Comparison of ENCODE assay signal across 1 cellular context in the genomic region with DNA sequence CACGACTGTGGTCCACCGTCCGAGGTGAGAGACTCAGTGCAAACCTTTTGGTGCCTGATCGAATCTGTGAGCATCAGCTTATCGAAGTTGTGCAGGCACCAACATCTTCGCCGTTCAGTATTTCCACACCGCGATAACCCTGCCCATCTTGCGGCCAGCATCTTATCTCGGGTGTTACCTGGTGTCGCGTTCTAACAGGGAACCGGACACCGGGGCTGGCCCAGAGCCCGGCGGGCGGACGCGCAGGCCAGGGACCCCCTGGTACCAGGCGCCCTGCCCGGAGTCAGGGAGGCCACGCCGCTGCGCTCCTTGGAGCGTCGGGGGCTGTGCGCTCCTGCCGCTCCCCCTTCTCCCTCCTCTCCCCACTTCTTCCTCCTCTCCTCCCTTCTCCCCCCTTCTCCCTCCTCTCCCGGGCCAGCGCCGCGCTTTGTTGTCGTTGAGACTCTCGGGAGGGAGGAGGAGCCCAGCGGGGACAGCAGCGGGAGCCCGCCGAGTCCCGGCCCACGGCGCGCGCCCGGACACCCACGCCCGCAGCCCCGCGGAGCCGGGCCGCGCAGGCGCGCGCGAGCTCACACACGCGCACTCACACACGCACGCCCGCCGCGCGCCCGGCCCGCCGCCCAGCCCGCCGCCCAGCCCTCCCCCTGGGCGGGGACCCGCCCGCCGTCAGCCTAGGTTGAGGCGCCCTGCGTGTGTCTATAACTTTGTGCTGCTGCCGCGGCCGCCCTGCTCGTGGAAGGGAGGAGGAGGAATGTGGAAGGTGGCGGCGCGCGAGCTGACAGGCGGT.
TF ChIP-seq lines count a peak whose summit lies in the region.

No MANE protein-coding gene starts in this region.

TF ChIP-seq in K562, 482 proteins besides CTCF, POLR2A, EP300 and RAD21 (continued from another document and continues in another):
- TF ChIP-seq, protein P1, sequence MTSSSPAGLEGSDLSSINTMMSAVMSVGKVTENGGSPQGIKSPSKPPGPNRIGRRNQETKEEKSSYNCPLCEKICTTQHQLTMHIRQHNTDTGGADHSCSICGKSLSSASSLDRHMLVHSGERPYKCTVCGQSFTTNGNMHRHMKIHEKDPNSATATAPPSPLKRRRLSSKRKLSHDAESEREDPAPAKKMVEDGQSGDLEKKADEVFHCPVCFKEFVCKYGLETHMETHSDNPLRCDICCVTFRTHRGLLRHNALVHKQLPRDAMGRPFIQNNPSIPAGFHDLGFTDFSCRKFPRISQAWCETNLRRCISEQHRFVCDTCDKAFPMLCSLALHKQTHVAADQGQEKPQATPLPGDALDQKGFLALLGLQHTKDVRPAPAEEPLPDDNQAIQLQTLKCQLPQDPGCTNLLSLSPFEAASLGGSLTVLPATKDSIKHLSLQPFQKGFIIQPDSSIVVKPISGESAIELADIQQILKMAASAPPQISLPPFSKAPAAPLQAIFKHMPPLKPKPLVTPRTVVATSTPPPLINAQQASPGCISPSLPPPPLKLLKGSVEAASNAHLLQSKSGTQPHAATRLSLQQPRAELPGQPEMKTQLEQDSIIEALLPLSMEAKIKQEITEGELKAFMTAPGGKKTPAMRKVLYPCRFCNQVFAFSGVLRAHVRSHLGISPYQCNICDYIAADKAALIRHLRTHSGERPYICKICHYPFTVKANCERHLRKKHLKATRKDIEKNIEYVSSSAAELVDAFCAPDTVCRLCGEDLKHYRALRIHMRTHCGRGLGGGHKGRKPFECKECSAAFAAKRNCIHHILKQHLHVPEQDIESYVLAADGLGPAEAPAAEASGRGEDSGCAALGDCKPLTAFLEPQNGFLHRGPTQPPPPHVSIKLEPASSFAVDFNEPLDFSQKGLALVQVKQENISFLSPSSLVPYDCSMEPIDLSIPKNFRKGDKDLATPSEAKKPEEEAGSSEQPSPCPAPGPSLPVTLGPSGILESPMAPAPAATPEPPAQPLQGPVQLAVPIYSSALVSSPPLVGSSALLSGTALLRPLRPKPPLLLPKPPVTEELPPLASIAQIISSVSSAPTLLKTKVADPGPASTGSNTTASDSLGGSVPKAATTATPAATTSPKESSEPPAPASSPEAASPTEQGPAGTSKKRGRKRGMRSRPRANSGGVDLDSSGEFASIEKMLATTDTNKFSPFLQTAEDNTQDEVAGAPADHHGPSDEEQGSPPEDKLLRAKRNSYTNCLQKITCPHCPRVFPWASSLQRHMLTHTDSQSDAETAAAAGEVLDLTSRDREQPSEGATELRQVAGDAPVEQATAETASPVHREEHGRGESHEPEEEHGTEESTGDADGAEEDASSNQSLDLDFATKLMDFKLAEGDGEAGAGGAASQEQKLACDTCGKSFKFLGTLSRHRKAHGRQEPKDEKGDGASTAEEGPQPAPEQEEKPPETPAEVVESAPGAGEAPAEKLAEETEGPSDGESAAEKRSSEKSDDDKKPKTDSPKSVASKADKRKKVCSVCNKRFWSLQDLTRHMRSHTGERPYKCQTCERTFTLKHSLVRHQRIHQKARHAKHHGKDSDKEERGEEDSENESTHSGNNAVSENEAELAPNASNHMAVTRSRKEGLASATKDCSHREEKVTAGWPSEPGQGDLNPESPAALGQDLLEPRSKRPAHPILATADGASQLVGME (CRISPR knock-in tag; IDR thresholded peaks at IDR 0.05) = peak; percentile 89; the same call in 1 of the 2 replicates
- no peak for TF ChIP-seq GTF2A2 (tag; IDR thresholded peaks at IDR 0.05)
- peak; percentile 86 to 88 for TF ChIP-seq KDM1A (IDR thresholded peaks at IDR 0.05)
- no peak; the same call in 1 of the 2 replicates for TF ChIP-seq TCF7 (IDR thresholded peaks at IDR 0.05; ENCODE audit: borderline replicate concordance)
- TF ChIP-seq JUND (IDR thresholded peaks at IDR 0.05; ENCODE audit: borderline replicate concordance, low read depth, low read length) = peak; percentile 68; the same call in 1 of the 2 replicates
- TF ChIP-seq JUND (tag; IDR thresholded peaks at IDR 0.05; ENCODE audit: borderline replicate concordance, low read depth, low read length) = peak; percentile 23; the same call in 1 of the 3 replicates
- peak in 1 of 2 experiments; percentile 88; a peak in 2 of 4 replicates for TF ChIP-seq HDAC1 (IDR thresholded peaks at IDR 0.05)
- TF ChIP-seq DPF2 (IDR thresholded peaks at IDR 0.05) = peak; percentile 94
- no peak for TF ChIP-seq HSF4 (CRISPR knock-in tag; IDR thresholded peaks at IDR 0.05; ENCODE audit: borderline replicate concordance)
- TF ChIP-seq CXXC5 (CRISPR knock-in tag; IDR thresholded peaks at IDR 0.05) = peak; percentile 98
- TF ChIP-seq CEBPG (CRISPR knock-in tag; IDR thresholded peaks at IDR 0.05) = 0 out of 2 replicates have a peak, but pooled peaks have one; percentile 28
- TF ChIP-seq CEBPG (tag; conservative IDR thresholded peaks at IDR 0.05 in 1 of 2, IDR thresholded peaks at IDR 0.05 in 1 of 2) = no peak
- TF ChIP-seq, protein P2, sequence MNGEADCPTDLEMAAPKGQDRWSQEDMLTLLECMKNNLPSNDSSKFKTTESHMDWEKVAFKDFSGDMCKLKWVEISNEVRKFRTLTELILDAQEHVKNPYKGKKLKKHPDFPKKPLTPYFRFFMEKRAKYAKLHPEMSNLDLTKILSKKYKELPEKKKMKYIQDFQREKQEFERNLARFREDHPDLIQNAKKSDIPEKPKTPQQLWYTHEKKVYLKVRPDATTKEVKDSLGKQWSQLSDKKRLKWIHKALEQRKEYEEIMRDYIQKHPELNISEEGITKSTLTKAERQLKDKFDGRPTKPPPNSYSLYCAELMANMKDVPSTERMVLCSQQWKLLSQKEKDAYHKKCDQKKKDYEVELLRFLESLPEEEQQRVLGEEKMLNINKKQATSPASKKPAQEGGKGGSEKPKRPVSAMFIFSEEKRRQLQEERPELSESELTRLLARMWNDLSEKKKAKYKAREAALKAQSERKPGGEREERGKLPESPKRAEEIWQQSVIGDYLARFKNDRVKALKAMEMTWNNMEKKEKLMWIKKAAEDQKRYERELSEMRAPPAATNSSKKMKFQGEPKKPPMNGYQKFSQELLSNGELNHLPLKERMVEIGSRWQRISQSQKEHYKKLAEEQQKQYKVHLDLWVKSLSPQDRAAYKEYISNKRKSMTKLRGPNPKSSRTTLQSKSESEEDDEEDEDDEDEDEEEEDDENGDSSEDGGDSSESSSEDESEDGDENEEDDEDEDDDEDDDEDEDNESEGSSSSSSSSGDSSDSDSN (IDR thresholded peaks at IDR 0.05; ENCODE audit: borderline replicate concordance in 1 of 2, low read depth in 2 of 2, low read length in 2 of 2) = peak in 1 of 2 experiments; percentile 46; a peak in 1 of 4 replicates
- no peak for TF ChIP-seq EWSR1 (IDR thresholded peaks at IDR 0.05; ENCODE audit: borderline replicate concordance, low read depth, partially characterized antibody)
- peak; percentile 36 for TF ChIP-seq TBP (optimal IDR thresholded peaks at IDR 0.05; ENCODE audit: low read depth, low read length)
- TF ChIP-seq, protein P3, sequence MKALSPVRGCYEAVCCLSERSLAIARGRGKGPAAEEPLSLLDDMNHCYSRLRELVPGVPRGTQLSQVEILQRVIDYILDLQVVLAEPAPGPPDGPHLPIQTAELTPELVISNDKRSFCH (CRISPR knock-in tag; IDR thresholded peaks at IDR 0.05) = no peak
- TF ChIP-seq, protein P3 (tag; IDR thresholded peaks at IDR 0.05) = peak; percentile 93
- TF ChIP-seq HDAC3 (IDR thresholded peaks at IDR 0.05; ENCODE audit: borderline replicate concordance, partially characterized antibody) = peak; percentile 67
- no peak for TF ChIP-seq HMG20B (CRISPR knock-in tag; IDR thresholded peaks at IDR 0.05)
- TF ChIP-seq GABPB1 (CRISPR knock-in tag; IDR thresholded peaks at IDR 0.05) = no peak; the same call in 1 of the 2 replicates
- peak; percentile 86 for TF ChIP-seq PHB2 (IDR thresholded peaks at IDR 0.05; ENCODE audit: low read depth)
- TF ChIP-seq KDM2B (CRISPR knock-in tag; IDR thresholded peaks at IDR 0.05) = peak; percentile 60
- TF ChIP-seq, protein P4, sequence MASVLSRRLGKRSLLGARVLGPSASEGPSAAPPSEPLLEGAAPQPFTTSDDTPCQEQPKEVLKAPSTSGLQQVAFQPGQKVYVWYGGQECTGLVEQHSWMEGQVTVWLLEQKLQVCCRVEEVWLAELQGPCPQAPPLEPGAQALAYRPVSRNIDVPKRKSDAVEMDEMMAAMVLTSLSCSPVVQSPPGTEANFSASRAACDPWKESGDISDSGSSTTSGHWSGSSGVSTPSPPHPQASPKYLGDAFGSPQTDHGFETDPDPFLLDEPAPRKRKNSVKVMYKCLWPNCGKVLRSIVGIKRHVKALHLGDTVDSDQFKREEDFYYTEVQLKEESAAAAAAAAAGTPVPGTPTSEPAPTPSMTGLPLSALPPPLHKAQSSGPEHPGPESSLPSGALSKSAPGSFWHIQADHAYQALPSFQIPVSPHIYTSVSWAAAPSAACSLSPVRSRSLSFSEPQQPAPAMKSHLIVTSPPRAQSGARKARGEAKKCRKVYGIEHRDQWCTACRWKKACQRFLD (CRISPR knock-in tag; IDR thresholded peaks at IDR 0.05) = peak; percentile 84; the same call in 1 of the 2 replicates
- TF ChIP-seq MXI1 (IDR thresholded peaks at IDR 0.05; ENCODE audit: low read depth, low read length) = 0 out of 2 replicates have a peak, but pooled peaks have one; percentile 20
- TF ChIP-seq, protein P5, sequence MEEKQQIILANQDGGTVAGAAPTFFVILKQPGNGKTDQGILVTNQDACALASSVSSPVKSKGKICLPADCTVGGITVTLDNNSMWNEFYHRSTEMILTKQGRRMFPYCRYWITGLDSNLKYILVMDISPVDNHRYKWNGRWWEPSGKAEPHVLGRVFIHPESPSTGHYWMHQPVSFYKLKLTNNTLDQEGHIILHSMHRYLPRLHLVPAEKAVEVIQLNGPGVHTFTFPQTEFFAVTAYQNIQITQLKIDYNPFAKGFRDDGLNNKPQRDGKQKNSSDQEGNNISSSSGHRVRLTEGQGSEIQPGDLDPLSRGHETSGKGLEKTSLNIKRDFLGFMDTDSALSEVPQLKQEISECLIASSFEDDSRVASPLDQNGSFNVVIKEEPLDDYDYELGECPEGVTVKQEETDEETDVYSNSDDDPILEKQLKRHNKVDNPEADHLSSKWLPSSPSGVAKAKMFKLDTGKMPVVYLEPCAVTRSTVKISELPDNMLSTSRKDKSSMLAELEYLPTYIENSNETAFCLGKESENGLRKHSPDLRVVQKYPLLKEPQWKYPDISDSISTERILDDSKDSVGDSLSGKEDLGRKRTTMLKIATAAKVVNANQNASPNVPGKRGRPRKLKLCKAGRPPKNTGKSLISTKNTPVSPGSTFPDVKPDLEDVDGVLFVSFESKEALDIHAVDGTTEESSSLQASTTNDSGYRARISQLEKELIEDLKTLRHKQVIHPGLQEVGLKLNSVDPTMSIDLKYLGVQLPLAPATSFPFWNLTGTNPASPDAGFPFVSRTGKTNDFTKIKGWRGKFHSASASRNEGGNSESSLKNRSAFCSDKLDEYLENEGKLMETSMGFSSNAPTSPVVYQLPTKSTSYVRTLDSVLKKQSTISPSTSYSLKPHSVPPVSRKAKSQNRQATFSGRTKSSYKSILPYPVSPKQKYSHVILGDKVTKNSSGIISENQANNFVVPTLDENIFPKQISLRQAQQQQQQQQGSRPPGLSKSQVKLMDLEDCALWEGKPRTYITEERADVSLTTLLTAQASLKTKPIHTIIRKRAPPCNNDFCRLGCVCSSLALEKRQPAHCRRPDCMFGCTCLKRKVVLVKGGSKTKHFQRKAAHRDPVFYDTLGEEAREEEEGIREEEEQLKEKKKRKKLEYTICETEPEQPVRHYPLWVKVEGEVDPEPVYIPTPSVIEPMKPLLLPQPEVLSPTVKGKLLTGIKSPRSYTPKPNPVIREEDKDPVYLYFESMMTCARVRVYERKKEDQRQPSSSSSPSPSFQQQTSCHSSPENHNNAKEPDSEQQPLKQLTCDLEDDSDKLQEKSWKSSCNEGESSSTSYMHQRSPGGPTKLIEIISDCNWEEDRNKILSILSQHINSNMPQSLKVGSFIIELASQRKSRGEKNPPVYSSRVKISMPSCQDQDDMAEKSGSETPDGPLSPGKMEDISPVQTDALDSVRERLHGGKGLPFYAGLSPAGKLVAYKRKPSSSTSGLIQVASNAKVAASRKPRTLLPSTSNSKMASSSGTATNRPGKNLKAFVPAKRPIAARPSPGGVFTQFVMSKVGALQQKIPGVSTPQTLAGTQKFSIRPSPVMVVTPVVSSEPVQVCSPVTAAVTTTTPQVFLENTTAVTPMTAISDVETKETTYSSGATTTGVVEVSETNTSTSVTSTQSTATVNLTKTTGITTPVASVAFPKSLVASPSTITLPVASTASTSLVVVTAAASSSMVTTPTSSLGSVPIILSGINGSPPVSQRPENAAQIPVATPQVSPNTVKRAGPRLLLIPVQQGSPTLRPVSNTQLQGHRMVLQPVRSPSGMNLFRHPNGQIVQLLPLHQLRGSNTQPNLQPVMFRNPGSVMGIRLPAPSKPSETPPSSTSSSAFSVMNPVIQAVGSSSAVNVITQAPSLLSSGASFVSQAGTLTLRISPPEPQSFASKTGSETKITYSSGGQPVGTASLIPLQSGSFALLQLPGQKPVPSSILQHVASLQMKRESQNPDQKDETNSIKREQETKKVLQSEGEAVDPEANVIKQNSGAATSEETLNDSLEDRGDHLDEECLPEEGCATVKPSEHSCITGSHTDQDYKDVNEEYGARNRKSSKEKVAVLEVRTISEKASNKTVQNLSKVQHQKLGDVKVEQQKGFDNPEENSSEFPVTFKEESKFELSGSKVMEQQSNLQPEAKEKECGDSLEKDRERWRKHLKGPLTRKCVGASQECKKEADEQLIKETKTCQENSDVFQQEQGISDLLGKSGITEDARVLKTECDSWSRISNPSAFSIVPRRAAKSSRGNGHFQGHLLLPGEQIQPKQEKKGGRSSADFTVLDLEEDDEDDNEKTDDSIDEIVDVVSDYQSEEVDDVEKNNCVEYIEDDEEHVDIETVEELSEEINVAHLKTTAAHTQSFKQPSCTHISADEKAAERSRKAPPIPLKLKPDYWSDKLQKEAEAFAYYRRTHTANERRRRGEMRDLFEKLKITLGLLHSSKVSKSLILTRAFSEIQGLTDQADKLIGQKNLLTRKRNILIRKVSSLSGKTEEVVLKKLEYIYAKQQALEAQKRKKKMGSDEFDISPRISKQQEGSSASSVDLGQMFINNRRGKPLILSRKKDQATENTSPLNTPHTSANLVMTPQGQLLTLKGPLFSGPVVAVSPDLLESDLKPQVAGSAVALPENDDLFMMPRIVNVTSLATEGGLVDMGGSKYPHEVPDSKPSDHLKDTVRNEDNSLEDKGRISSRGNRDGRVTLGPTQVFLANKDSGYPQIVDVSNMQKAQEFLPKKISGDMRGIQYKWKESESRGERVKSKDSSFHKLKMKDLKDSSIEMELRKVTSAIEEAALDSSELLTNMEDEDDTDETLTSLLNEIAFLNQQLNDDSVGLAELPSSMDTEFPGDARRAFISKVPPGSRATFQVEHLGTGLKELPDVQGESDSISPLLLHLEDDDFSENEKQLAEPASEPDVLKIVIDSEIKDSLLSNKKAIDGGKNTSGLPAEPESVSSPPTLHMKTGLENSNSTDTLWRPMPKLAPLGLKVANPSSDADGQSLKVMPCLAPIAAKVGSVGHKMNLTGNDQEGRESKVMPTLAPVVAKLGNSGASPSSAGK (IDR thresholded peaks at IDR 0.05) = no peak
- TF ChIP-seq ZNF3 (CRISPR knock-in tag; IDR thresholded peaks at IDR 0.05) = no peak
- peak in 1 of 2 experiments; percentile 41; a peak in 1 of 4 replicates for TF ChIP-seq TEAD1 (CRISPR knock-in tag; IDR thresholded peaks at IDR 0.05)
- TF ChIP-seq NCOA1 (IDR thresholded peaks at IDR 0.05; ENCODE audit: low read depth) = peak; percentile 67; the same call in 1 of the 2 replicates
- peak; percentile 86; the same call in 1 of the 2 replicates for TF ChIP-seq ESRRA (IDR thresholded peaks at IDR 0.05; ENCODE audit: borderline replicate concordance, low read depth)
- TF ChIP-seq TOE1 (IDR thresholded peaks at IDR 0.05; ENCODE audit: borderline replicate concordance) = no peak
- TF ChIP-seq TOE1 (CRISPR knock-in tag; IDR thresholded peaks at IDR 0.05; ENCODE audit: borderline replicate concordance, low read depth) = 0 out of 2 replicates have a peak, but pooled peaks have one; percentile 72
- no peak for TF ChIP-seq BRD9 (IDR thresholded peaks at IDR 0.05; ENCODE audit: low read depth, partially characterized antibody)
- TF ChIP-seq PRMT5 (CRISPR knock-in tag; IDR thresholded peaks at IDR 0.05) = no peak
- peak in 1 of 2 experiments; percentile 70; a peak in 2 of 4 replicates for TF ChIP-seq SIN3A (IDR thresholded peaks at IDR 0.05; ENCODE audit: borderline replicate concordance in 2 of 2, control insufficient read depth in 1 of 2, low read depth in 2 of 2, low read length in 2 of 2)
